In the genomic region with DNA sequence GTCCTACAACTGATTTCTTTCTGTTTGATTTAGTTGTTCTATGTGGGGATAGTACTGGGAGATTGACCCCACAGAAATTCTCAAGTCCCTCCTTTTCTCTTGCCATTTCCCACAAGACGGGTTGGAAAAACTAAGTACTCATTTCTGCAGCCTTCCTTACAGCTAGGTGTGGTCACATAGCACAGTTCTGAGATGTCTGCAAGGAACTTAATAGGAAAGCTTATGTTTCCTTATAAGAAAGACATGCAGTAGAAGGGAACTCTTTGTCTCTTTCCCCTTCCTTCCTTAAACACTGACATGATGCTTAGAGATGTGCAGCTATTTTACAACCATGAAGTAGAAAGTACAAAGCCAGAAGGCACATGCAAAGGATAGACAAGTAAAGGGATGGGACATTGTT, we compare ENCODE assay signal across 28 cellular contexts.
DNase-seq lines count a peak whose midpoint lies in the region; ATAC-seq, FAIRE-seq and TF ChIP-seq lines count a peak whose summit lies in the region.
"Had no signal": no experiment of that assay in that cellular context is flagged by ENCODE, and none has a peak within 500 bp of the region (broad histone marks: within the 10 kb centered on the region; RNA-seq: fewer than 3 reads in every experiment).

No MANE protein-coding gene starts in this region.

- no peaks in the 10 kb centered on the region for H3K79me2 ChIP-seq in astrocyte (ENCODE audit: insufficient read depth, low read length)

- H3K4me2 ChIP-seq in astrocyte (ENCODE audit: low read length) = no peak overlapping the region
- H3K4me2 ChIP-seq: BLaER1 had no signal

- no peak overlapping the region for H3K27ac Mint-ChIP-seq in astrocyte (ENCODE audit: unreplicated experiment)
- H3K27ac Mint-ChIP-seq: CD14-positive monocyte; CD4-positive, alpha-beta memory T cell; CD4-positive, CD25-positive, alpha-beta regulatory T cell; CD8-positive, alpha-beta memory T cell had no signal

- no peaks in the 10 kb centered on the region for H3K27me3 ChIP-seq in astrocyte (ENCODE audit: insufficient read depth, low read length)
- no peaks in the 10 kb centered on the region for H3K27me3 ChIP-seq in bronchial epithelial cell (ENCODE audit: control insufficient read depth, insufficient read depth, low read length)
- H3K27me3 ChIP-seq: BE2C, BLaER1 had no signal

- no peaks in the 10 kb centered on the region for H3K4me1 Mint-ChIP-seq in astrocyte (ENCODE audit: low read depth, unreplicated experiment)
- H3K4me1 Mint-ChIP-seq: CD14-positive monocyte; CD4-positive, alpha-beta memory T cell; CD4-positive, CD25-positive, alpha-beta regulatory T cell; CD8-positive, alpha-beta memory T cell had no signal

- no peaks in the 10 kb centered on the region for H3K4me1 ChIP-seq in astrocyte (ENCODE audit: insufficient read depth, low read length)
- H3K4me1 ChIP-seq: BLaER1 had no signal

- no peak overlapping the region for H3K4me3 Mint-ChIP-seq in astrocyte (ENCODE audit: unreplicated experiment)
- H3K4me3 Mint-ChIP-seq: CD14-positive monocyte; CD4-positive, alpha-beta memory T cell; CD4-positive, CD25-positive, alpha-beta regulatory T cell; CD8-positive, alpha-beta memory T cell had no signal

- intact Hi-C loops in left colon (cut with DNase I, micrococcal nuclease) = no loop called here

- no peak overlapping the region for H2AFZ ChIP-seq in astrocyte (ENCODE audit: low read depth, low read length)

- H4K20me1 ChIP-seq in astrocyte (ENCODE audit: insufficient read depth, low read length) = no peaks in the 10 kb centered on the region
- H4K20me1 ChIP-seq: BLaER1 had no signal

- no peaks in the 10 kb centered on the region for H3K36me3 Mint-ChIP-seq in astrocyte (ENCODE audit: low read depth, unreplicated experiment)
- H3K36me3 Mint-ChIP-seq: CD14-positive monocyte; CD4-positive, alpha-beta memory T cell; CD4-positive, CD25-positive, alpha-beta regulatory T cell; CD8-positive, alpha-beta memory T cell had no signal

- no peaks in the 10 kb centered on the region for H3K27me3 Mint-ChIP-seq in astrocyte (ENCODE audit: low read depth, unreplicated experiment)
- H3K27me3 Mint-ChIP-seq: CD4-positive, alpha-beta memory T cell; CD4-positive, CD25-positive, alpha-beta regulatory T cell; CD8-positive, alpha-beta memory T cell had no signal

- ATAC-seq in left colon = peak; percentile 72
- no peak for ATAC-seq in omental fat pad (ENCODE audit: low FRiP score)
- ATAC-seq: GM12878 had no signal

- H3K9ac ChIP-seq in astrocyte (ENCODE audit: low read length) = no peak overlapping the region
- H3K9ac ChIP-seq: BLaER1 had no signal

- no peaks in the 10 kb centered on the region for H3K9me3 ChIP-seq in astrocyte (ENCODE audit: insufficient read depth, low read depth, low read length)
- H3K9me3 ChIP-seq: BE2C had no signal

- no peak for TF ChIP-seq CTCF in astrocyte (IDR thresholded peaks at IDR 0.05; ENCODE audit: insufficient read depth, low read depth, low read length)
- no peak for TF ChIP-seq CTCF in bronchial epithelial cell (IDR thresholded peaks at IDR 0.05; ENCODE audit: insufficient read depth, low read length, severe bottlenecking)
- TF ChIP-seq CTCF in omental fat pad (IDR thresholded peaks at IDR 0.05) = no peak

- H3K36me3 ChIP-seq in astrocyte (ENCODE audit: insufficient read depth, low read length) = no peaks in the 10 kb centered on the region
- H3K36me3 ChIP-seq in bronchial epithelial cell (ENCODE audit: control insufficient read depth, insufficient read depth, low read length) = no peaks in the 10 kb centered on the region
- H3K36me3 ChIP-seq: BLaER1 had no signal

- no peak for DNase-seq in astrocyte (ENCODE audit: low read depth)
- no peak for DNase-seq in bronchial epithelial cell (ENCODE audit: low read depth)
- DNase-seq in left colon = no peak
- no peak for DNase-seq in foreskin melanocyte
- no peak for DNase-seq in omental fat pad (ENCODE audit: low spot score)
- DNase-seq in stimulated activated CD4-positive, alpha-beta T cell treated with anti-CD3 and anti-CD28 coated beads, Interleukin-15, amount 100 ng/mL, for 24 hours = no peak
- DNase-seq in effector CD4-positive, alpha-beta T cell = no peak
- DNase-seq: 8988T; ACHN; BE2C; C1 segment of cervical spinal cord; CD4-positive, alpha-beta memory T cell; CD4-positive, CD25-positive, alpha-beta regulatory T cell; CD8-positive, alpha-beta memory T cell; COR-L47; DMS 273 treated with DMSO at 0.1 percent for 48 hours; DMS153; DMS53; DMS79; DND-41; EL; GDM1 had no signal

- H3K4me3 ChIP-seq in astrocyte (ENCODE audit: insufficient read depth, low read depth, low read length) = no peak overlapping the region
- no peak overlapping the region for H3K4me3 ChIP-seq in bronchial epithelial cell (ENCODE audit: low read depth, low read length)
- H3K4me3 ChIP-seq: BLaER1, GM12878 had no signal

- H3K27ac ChIP-seq in astrocyte (ENCODE audit: low read depth, low read length) = no peak overlapping the region
- H3K27ac ChIP-seq: BLaER1 had no signal

- peaks cover 9% of the 10 kb centered on the region for H3K9me3 Mint-ChIP-seq in astrocyte (ENCODE audit: unreplicated experiment)

- peak; percentile 13 for FAIRE-seq in astrocyte (lab: Jason Lieb, UNC)
- peak; percentile 52 for FAIRE-seq in bronchial epithelial cell (lab: Jason Lieb, UNC)
- FAIRE-seq: A204.1, GM12878, GM12892, GM18507 had no signal
